1 cellular context compared by ENCODE assay signal in genomic region chr12:6638305-6638704, GRCh38.
A peak's percentile ranks its signal among the peaks of the same experiment; 100 is the strongest.
TF ChIP-seq lines count a peak whose summit lies in the region.

No MANE protein-coding gene starts in this region.

TF ChIP-seq in GM12878, 131 proteins besides CTCF, POLR2A, EP300 and RAD21:
- TF ChIP-seq PML (IDR thresholded peaks at IDR 0.05; ENCODE audit: low read length), result no peak
- 0 out of 2 replicates have a peak, but pooled peaks have one; percentile 48 for TF ChIP-seq SPI1 (IDR thresholded peaks at IDR 0.05; ENCODE audit: borderline replicate concordance, insufficient read depth, low read depth, low read length)
- TF ChIP-seq GATAD2B (conservative IDR thresholded peaks at IDR 0.05; ENCODE audit: low read depth), result no peak
- TF ChIP-seq MYC (IDR thresholded peaks at IDR 0.05; ENCODE audit: insufficient read depth, insufficient read length, insufficient replicate concordance, low read length, severe bottlenecking), result no peak
